In genomic region chr5:8057764-8058163, GRCh38 we compare ENCODE assay signal across 1 cellular context.
A peak's percentile ranks its signal among the peaks of the same experiment; 100 is the strongest.
TF ChIP-seq lines count a peak whose summit lies in the region.

No MANE protein-coding gene starts in this region.

TF ChIP-seq in K562, 482 proteins besides CTCF, POLR2A, EP300 and RAD21 (continued from another document and continues in another):
- TF ChIP-seq MGA (IDR thresholded peaks at IDR 0.05): no peak; the same call in 1 of the 2 replicates
- TF ChIP-seq ZBTB40 (IDR thresholded peaks at IDR 0.05): no peak
- TF ChIP-seq ZBTB40 (CRISPR knock-in tag; IDR thresholded peaks at IDR 0.05): no peak
- no peak for TF ChIP-seq ZNF75A (CRISPR knock-in tag; IDR thresholded peaks at IDR 0.05)
- no peak for TF ChIP-seq ZBTB17 (CRISPR knock-in tag; IDR thresholded peaks at IDR 0.05)
- no peak for TF ChIP-seq ZNF239 (CRISPR knock-in tag; IDR thresholded peaks at IDR 0.05)
- TF ChIP-seq CREB3L1 (IDR thresholded peaks at IDR 0.05; ENCODE audit: borderline replicate concordance, low read depth): no peak
- peak; percentile 91 for TF ChIP-seq TAL1 (IDR thresholded peaks at IDR 0.05)
- TF ChIP-seq BCOR (IDR thresholded peaks at IDR 0.05): peak; percentile 65
- TF ChIP-seq ATF4 (CRISPR knock-in tag; IDR thresholded peaks at IDR 0.05): no peak
- peak; percentile 48; the same call in 1 of the 2 replicates for TF ChIP-seq L3MBTL2 (IDR thresholded peaks at IDR 0.05)
- no peak for TF ChIP-seq YBX1 (IDR thresholded peaks at IDR 0.05)
- no peak for TF ChIP-seq EWSR1 (IDR thresholded peaks at IDR 0.05; ENCODE audit: borderline replicate concordance, low read depth, partially characterized antibody)
- peak; percentile 39; the same call in 1 of the 2 replicates for TF ChIP-seq PKNOX1 (IDR thresholded peaks at IDR 0.05)
- TF ChIP-seq SRSF3 (IDR thresholded peaks at IDR 0.05; ENCODE audit: insufficient read depth, low read length): no peak
- TF ChIP-seq TAF9B (IDR thresholded peaks at IDR 0.05; ENCODE audit: partially characterized antibody): peak; percentile 44
- no peak for TF ChIP-seq FOXK1 (CRISPR knock-in tag; IDR thresholded peaks at IDR 0.05; ENCODE audit: borderline replicate concordance)
- no peak for TF ChIP-seq CC2D1A (IDR thresholded peaks at IDR 0.05)
- TF ChIP-seq THAP12 (CRISPR knock-in tag; IDR thresholded peaks at IDR 0.05): no peak
- TF ChIP-seq NKRF (IDR thresholded peaks at IDR 0.05; ENCODE audit: borderline replicate concordance): no peak
- no peak for TF ChIP-seq SMARCA5 (IDR thresholded peaks at IDR 0.05)
- TF ChIP-seq NFIX (CRISPR knock-in tag; IDR thresholded peaks at IDR 0.05; ENCODE audit: low read depth): no peak
- no peak for TF ChIP-seq SIRT6 (IDR thresholded peaks at IDR 0.05; ENCODE audit: low read depth, low read length)
- TF ChIP-seq GTF2E2 (tag; IDR thresholded peaks at IDR 0.05): no peak
